27 cellular contexts compared by ENCODE assay signal in genomic region chr1:61914823-61915482, GRCh38.
DNase-seq lines count a peak whose midpoint lies in the region; ATAC-seq and TF ChIP-seq lines count a peak whose summit lies in the region.
"Had no signal": no experiment of that assay in that cellular context is flagged by ENCODE, and none has a peak within 500 bp of the region (broad histone marks: within the 10 kb centered on the region; RNA-seq: fewer than 3 reads in every experiment).

No MANE protein-coding gene starts in this region.

- H3K36me3 ChIP-seq in HUES48 (ENCODE audit: control insufficient read depth, insufficient read depth, low read length) (peaks cover 12% of the 10 kb centered on the region), smooth muscle cell (ENCODE audit: low read depth) (no peaks in the 10 kb centered on the region), gastroesophageal sphincter (peaks cover 0 to 25% of the 10 kb centered on the region in 2 donors)
- H3K36me3 ChIP-seq: uterus had no signal

- H2AFZ ChIP-seq in smooth muscle cell (ENCODE audit: low read depth): no peak overlapping the region

- no peak for TF ChIP-seq POLR2A in gastroesophageal sphincter (IDR thresholded peaks at IDR 0.05)

- DNase-seq in chondrocyte (ENCODE audit: low spot score): no peak
- no peak for DNase-seq in neural crest cell (ENCODE audit: low read depth, low spot score)
- DNase-seq in smooth muscle cell (lab: John Stamatoyannopoulos, UW; ENCODE audit: unreplicated experiment): no peak
- no peak for DNase-seq in endothelial cell (ENCODE audit: low spot score)
- DNase-seq: activated CD4-positive, alpha-beta T cell treated with anti-CD3 and anti-CD28 coated beads, Interleukin-2, amount 50 U/mL, for 4 hours; activated CD4-positive, CD25-positive, alpha-beta regulatory T cell; activated naive CD4-positive, alpha-beta T cell treated with anti-CD3 and anti-CD28 coated beads, Interleukin-2, amount 50 U/mL, for 16 hours; amygdala; dorsolateral prefrontal cortex; heart right ventricle; left cardiac atrium; mesenchymal stem cell; naive thymus-derived CD8-positive, alpha-beta T cell; NCI-H1436; NCI-H510A treated with DMSO at 0.1 percent for 48 hours; PC-3; posterior cingulate gyrus; SHP77 treated with DMSO at 0.1 percent for 48 hours; stimulated activated CD4-positive, alpha-beta T cell treated with anti-CD3 and anti-CD28 coated beads, Interleukin-2, amount 100 ng/mL, for 24 hours; uterus had no signal

- no peaks in the 10 kb centered on the region for H3K79me2 ChIP-seq in smooth muscle cell (ENCODE audit: low read depth)

- H3K36me3 Mint-ChIP-seq in chondrocyte (ENCODE audit: low read depth) (peaks cover 3% of the 10 kb centered on the region), neural crest cell (ENCODE audit: low read depth) (no peaks in the 10 kb centered on the region), endothelial cell (ENCODE audit: low read depth, unreplicated experiment) (no peaks in the 10 kb centered on the region)

- no peak overlapping the region for H3K4me2 ChIP-seq in smooth muscle cell
- H3K4me2 ChIP-seq: KMS-11 had no signal

- WGBS in smooth muscle cell (ENCODE audit: low lambda C conversion rate): 39% methylated on average over 4 of the region's 4 CpGs
- 71 to 96% methylated on average over 3 to 4 of the region's 4 CpGs for WGBS in gastroesophageal sphincter (ENCODE audit: low coverage in 1 of 2), 2 donors

- H3K4me1 Mint-ChIP-seq in chondrocyte (ENCODE audit: low read depth): peaks cover 31% of the 10 kb centered on the region
- H3K4me1 Mint-ChIP-seq in neural crest cell: peaks cover 24% of the 10 kb centered on the region
- H3K4me1 Mint-ChIP-seq in endothelial cell (ENCODE audit: unreplicated experiment): peaks cover 6% of the 10 kb centered on the region
- H3K4me1 Mint-ChIP-seq: central memory CD8-positive, alpha-beta T cell had no signal

- H4K20me1 ChIP-seq in smooth muscle cell (ENCODE audit: low read depth): no peaks in the 10 kb centered on the region

- H3K27ac Mint-ChIP-seq in chondrocyte (ENCODE audit: unreplicated experiment) (peak overlapping the region; percentile 64), neural crest cell (ENCODE audit: unreplicated experiment) (peak overlapping the region; percentile 58), endothelial cell (ENCODE audit: unreplicated experiment) (no peak overlapping the region)
- H3K27ac Mint-ChIP-seq: naive thymus-derived CD8-positive, alpha-beta T cell had no signal

- no peak for TF ChIP-seq EP300 in gastroesophageal sphincter (IDR thresholded peaks at IDR 0.05)

- H3K9me3 ChIP-seq in HUES48 (ENCODE audit: control insufficient read depth, insufficient read depth, low read length) (no peaks in the 10 kb centered on the region), smooth muscle cell (replicated peaks; ENCODE audit: low read depth) (no peaks in the 10 kb centered on the region), gastroesophageal sphincter (no peaks in the 10 kb centered on the region)
- H3K9me3 ChIP-seq: heart right ventricle, uterus had no signal

- H3K9ac ChIP-seq in HUES48 (ENCODE audit: low read depth, low read length) (no peak overlapping the region), smooth muscle cell (ENCODE audit: low read depth) (no peak overlapping the region)
- H3K9ac ChIP-seq: KMS-11 had no signal

- no peak overlapping the region for H3K4me3 Mint-ChIP-seq in chondrocyte (ENCODE audit: unreplicated experiment)
- H3K4me3 Mint-ChIP-seq in neural crest cell: peak overlapping the region; percentile 0
- H3K4me3 Mint-ChIP-seq in endothelial cell (ENCODE audit: unreplicated experiment): no peak overlapping the region
- H3K4me3 Mint-ChIP-seq: central memory CD8-positive, alpha-beta T cell; naive thymus-derived CD8-positive, alpha-beta T cell had no signal

- H3K4me1 ChIP-seq in HUES48 (ENCODE audit: control insufficient read depth, insufficient read depth, low read length): 0 out of 2 replicates have a peak, but pooled peaks cover 5% of the 10 kb centered on the region
- peaks cover 9% of the 10 kb centered on the region for H3K4me1 ChIP-seq in smooth muscle cell (ENCODE audit: low read depth)
- no peaks in the 10 kb centered on the region for H3K4me1 ChIP-seq in gastroesophageal sphincter
- H3K4me1 ChIP-seq: heart right ventricle, uterus had no signal

- H3K4me3 ChIP-seq in HUES48 (ENCODE audit: low read depth, low read length): no peak overlapping the region
- H3K4me3 ChIP-seq in smooth muscle cell: no peak overlapping the region
- no peak overlapping the region for H3K4me3 ChIP-seq in gastroesophageal sphincter
- H3K4me3 ChIP-seq: dorsolateral prefrontal cortex, heart right ventricle, skin epidermis, uterus had no signal

- H3K27ac ChIP-seq in HUES48 (ENCODE audit: low read depth, low read length) (peak overlapping the region; percentile 3), smooth muscle cell (ENCODE audit: low read depth) (peak overlapping the region; percentile 9), gastroesophageal sphincter (no peak overlapping the region)
- H3K27ac ChIP-seq: C4-2B, dorsolateral prefrontal cortex, heart right ventricle, KMS-11, skin epidermis, uterus had no signal

- H3K9me3 Mint-ChIP-seq in chondrocyte (ENCODE audit: low read depth) (peaks cover 5% of the 10 kb centered on the region), neural crest cell (no peaks in the 10 kb centered on the region), endothelial cell (ENCODE audit: unreplicated experiment) (no peaks in the 10 kb centered on the region)
- H3K9me3 Mint-ChIP-seq: central memory CD8-positive, alpha-beta T cell; naive thymus-derived CD8-positive, alpha-beta T cell had no signal

- TF ChIP-seq CTCF in chondrocyte (IDR thresholded peaks at IDR 0.05) (no peak), neural crest cell (conservative IDR thresholded peaks at IDR 0.05) (no peak), smooth muscle cell (IDR thresholded peaks at IDR 0.05; ENCODE audit: borderline replicate concordance, insufficient read depth, poor library complexity, severe bottlenecking) (no peak), endothelial cell (IDR thresholded peaks at IDR 0.05; ENCODE audit: unreplicated experiment) (no peak), gastroesophageal sphincter (IDR thresholded peaks at IDR 0.05) (no peak)

- no peak for ATAC-seq in HG03469 (IDR thresholded peaks at IDR 0.05; ENCODE audit: unreplicated experiment)
- no peak for ATAC-seq in gastroesophageal sphincter
- ATAC-seq: heart right ventricle; left cardiac atrium; naive thymus-derived CD8-positive, alpha-beta T cell; PC-3 had no signal

- H3K27me3 Mint-ChIP-seq in chondrocyte (ENCODE audit: low read depth) (no peaks in the 10 kb centered on the region), neural crest cell (ENCODE audit: low read depth) (no peaks in the 10 kb centered on the region), endothelial cell (ENCODE audit: unreplicated experiment) (no peaks in the 10 kb centered on the region)
- H3K27me3 Mint-ChIP-seq: central memory CD8-positive, alpha-beta T cell; naive thymus-derived CD8-positive, alpha-beta T cell had no signal

- no peaks in the 10 kb centered on the region for H3F3A ChIP-seq in smooth muscle cell (ENCODE audit: low read depth)

- H3K27me3 ChIP-seq in HUES48 (ENCODE audit: control insufficient read depth, insufficient read depth, low read length): no peaks in the 10 kb centered on the region
- no peaks in the 10 kb centered on the region for H3K27me3 ChIP-seq in smooth muscle cell (ENCODE audit: low read depth)
- no peaks in the 10 kb centered on the region for H3K27me3 ChIP-seq in gastroesophageal sphincter
- H3K27me3 ChIP-seq: dorsolateral prefrontal cortex, heart right ventricle, uterus had no signal

Comparison
In these comparisons a context has a peak if more than half of its experiments do, and no peak if none do; other contexts are left out.
1. H3K27ac ChIP-seq: peak in HUES48 (single experiment) and smooth muscle cell (single experiment); none in gastroesophageal sphincter (0 of 4).